ENCODE assay signal across 17 cellular contexts in genomic region chr13:22428188-22428828, GRCh38.
A peak's percentile ranks its signal among the peaks of the same experiment; 100 is the strongest.
DNase-seq lines count a peak whose midpoint lies in the region; ATAC-seq and TF ChIP-seq lines count a peak whose summit lies in the region.
"Had no signal": no experiment of that assay in that cellular context is flagged by ENCODE, and none has a peak within 500 bp of the region (broad histone marks: within the 10 kb centered on the region; RNA-seq: fewer than 3 reads in every experiment).

No MANE protein-coding gene starts in this region.

- DNase-seq in SK-N-DZ (ENCODE audit: low spot score) (peak; percentile 25), fibroblast of villous mesenchyme (ENCODE audit: low read depth) (peak; percentile 98), amygdala (lab: John Stamatoyannopoulos, UW) (no peak), NCI-H748 treated with DMSO at 0.1 percent for 48 hours (lab: John Stamatoyannopoulos, UW) (no peak), GM10266 (ENCODE audit: extremely low spot score) (no peak)
- DNase-seq: activated CD4-positive, alpha-beta T cell treated with anti-CD3 and anti-CD28 coated beads for 1 hour; activated CD8-positive, alpha-beta memory T cell treated with anti-CD3 and anti-CD28 coated beads, Interleukin-2, amount 10 ng/mL, durations not matched to agents 7 days and 5 days; activated gamma-delta T cell treated with Interleukin-2 at 50 U/mL for 16 hours; C1 segment of cervical spinal cord; DMS79; dorsolateral prefrontal cortex; hypothalamus; NCI-H82; retina; stimulated activated CD4-positive, alpha-beta T cell treated with anti-CD3 and anti-CD28 coated beads, Interleukin-1b, Interleukin-23, amount 100 ng/mL, for 48 hours had no signal

- H3K4me1 ChIP-seq in mesodermal cell (ENCODE audit: control insufficient read depth, insufficient read depth, low read length, poor library complexity, severe bottlenecking): peaks cover 7% of the 10 kb centered on the region

- H3K4me3 ChIP-seq in fibroblast of villous mesenchyme (ENCODE audit: low read depth, low read length) (no peak overlapping the region), mesodermal cell (ENCODE audit: extremely low read depth, insufficient read depth, low read length, poor library complexity, severe bottlenecking) (no peak overlapping the region)
- H3K4me3 ChIP-seq: dorsolateral prefrontal cortex had no signal

- WGBS in mesodermal cell (ENCODE audit: insufficient coverage in 2 of 2), 2 experiments: 86 to 88% methylated on average over 5 of the region's 10 CpGs

- ATAC-seq in HG02938 (IDR thresholded peaks at IDR 0.05; ENCODE audit: unreplicated experiment): no peak
- ATAC-seq: activated CD8-positive, alpha-beta memory T cell treated with anti-CD3 and anti-CD28 coated beads, Interleukin-2, amount 10 ng/mL, durations not matched to agents 7 days and 5 days had no signal

- no peak for TF ChIP-seq CTCF in fibroblast of villous mesenchyme (IDR thresholded peaks at IDR 0.05; ENCODE audit: insufficient read depth, low read depth, low read length)
- no peak for TF ChIP-seq CTCF in GM10266 (IDR thresholded peaks at IDR 0.05; ENCODE audit: control insufficient read depth, insufficient read depth, low read depth, missing control alignments)

- H3K27ac ChIP-seq in mesodermal cell (ENCODE audit: low read depth, low read length, severe bottlenecking): peak overlapping the region; percentile 41
- H3K27ac ChIP-seq: dorsolateral prefrontal cortex had no signal

- H3K9me3 ChIP-seq in mesodermal cell (ENCODE audit: control insufficient read depth, low read length): no peaks in the 10 kb centered on the region

- H3K36me3 ChIP-seq in mesodermal cell (ENCODE audit: control insufficient read depth, insufficient read depth, low read length): no peaks in the 10 kb centered on the region

Comparison
In these comparisons a context has a peak if more than half of its experiments do, and no peak if none do; other contexts are left out.
1. DNase-seq: peak in SK-N-DZ (single experiment) and fibroblast of villous mesenchyme (single experiment); none in amygdala (0 of 56), NCI-H748 treated with DMSO at 0.1 percent for 48 hours (single experiment) and GM10266 (single experiment).